Comparison of ENCODE assay signal across 8 cellular contexts in genomic region chrX:107629533-107629909, GRCh38. TPM values are rescaled to one million over a fixed set of nuclear protein-coding genes. Genes with fewer than 3 reads are reported as not detected.
DNase-seq lines count a peak whose midpoint lies in the region; ATAC-seq and TF ChIP-seq lines count a peak whose summit lies in the region.

No MANE protein-coding gene starts in this region.

- H3K4me1 ChIP-seq in IMR-90 (ENCODE audit: control insufficient read depth, insufficient read depth, low read length) (no peaks in the 10 kb centered on the region), hepatocyte (ENCODE audit: insufficient read depth) (no peaks in the 10 kb centered on the region)

- H3K27me3 Mint-ChIP-seq in activated CD4-positive, alpha-beta memory T cell treated with anti-CD3 and anti-CD28 coated beads for 36 hours = no peaks in the 10 kb centered on the region
- no peaks in the 10 kb centered on the region for H3K27me3 Mint-ChIP-seq in stimulated activated memory B cell treated with anti-CD40 and anti-IgM and Interleukin-4, amounts not matched to agents 10 μg/mL and 1 μg/mL and 100 μg/mL, for 72 hours

- POLR2A ChIA-PET in IMR-90 (lab: Charles Lee; ENCODE audit: unreplicated experiment) = no interaction called here
- POLR2A ChIA-PET in activated CD4-positive, alpha-beta memory T cell treated with anti-CD3 and anti-CD28 coated beads for 36 hours (lab: Charles Lee) = interaction anchor here (1.7 to 2.7 kb wide), 6 partner anchors 44 to 197 kb away, joined by 5 to 29 read pairs (median 9); partner anchors contain the start of genes MID2 and TSC22D3

- no peak overlapping the region for H2BK5ac ChIP-seq in IMR-90 (ENCODE audit: low read depth, low read length, poor library complexity, severe bottlenecking)

- H3K9me2 ChIP-seq in hepatocyte (replicated peaks; ENCODE audit: insufficient read depth) = no peaks in the 10 kb centered on the region

- H3K4ac ChIP-seq in IMR-90 (ENCODE audit: low read depth, low read length) = no peak overlapping the region

- no peak overlapping the region for H2BK15ac ChIP-seq in IMR-90 (ENCODE audit: low read depth, low read length)

- H3K9me3 ChIP-seq in IMR-90 (ENCODE audit: control insufficient read depth, insufficient read depth, low read length) (no peaks in the 10 kb centered on the region), hepatocyte (ENCODE audit: low read depth) (no peaks in the 10 kb centered on the region)

- TF ChIP-seq CTCF in IMR-90 (conservative IDR thresholded peaks at IDR 0.05; ENCODE audit: low read depth, low read length) (peak; percentile 35; the same call in 1 of the 2 replicates), hepatocyte (IDR thresholded peaks at IDR 0.05; ENCODE audit: poor library complexity) (peak; percentile 44)

- no peak for TF ChIP-seq POLR2A in IMR-90 (IDR thresholded peaks at IDR 0.05; ENCODE audit: low read depth, low read length)

- no peak overlapping the region for H2BK20ac ChIP-seq in IMR-90 (ENCODE audit: low read depth, low read length)

- H4K8ac ChIP-seq in IMR-90 (ENCODE audit: low read depth in 2 of 2, low read length in 2 of 2) = no peak overlapping the region

- H2AK5ac ChIP-seq in IMR-90 (ENCODE audit: low read depth, low read length) = no peak overlapping the region

- no peak overlapping the region for H3K27ac ChIP-seq in IMR-90 (ENCODE audit: insufficient read depth, low read length)
- H3K27ac ChIP-seq in hepatocyte = peak overlapping the region; percentile 66

- intact Hi-C loops in IMR-90 (cut with micrococcal nuclease) = loop anchor here (2.0 to 10.0 kb wide), 4 partner anchors 55 to 735 kb away; no protein-coding TSS in a partner anchor
- intact Hi-C loops in activated CD4-positive, alpha-beta memory T cell treated with anti-CD3 and anti-CD28 coated beads for 36 hours (cut with micrococcal nuclease) = loop anchor here (1.0 to 10.0 kb wide), 5 partner anchors 25 to 1145 kb away; partner anchors contain the start of genes MORC4 and RBM41

- ATAC-seq in IMR-90 (ENCODE audit: low read depth) = no peak
- ATAC-seq in stimulated activated memory B cell treated with anti-CD40 and anti-IgM and Interleukin-4, amounts not matched to agents 10 μg/mL and 1 μg/mL and 100 μg/mL, for 72 hours = no peak
- no peak for ATAC-seq in esophagus mucosa

- no peak overlapping the region for H4K91ac ChIP-seq in IMR-90 (ENCODE audit: insufficient read depth, low read depth, low read length)

- H4K5ac ChIP-seq in IMR-90 (ENCODE audit: low read depth, low read length) = no peak overlapping the region

- H3K18ac ChIP-seq in IMR-90 (ENCODE audit: low read depth, low read length) = no peak overlapping the region

- DNase-seq in NCI-H1092 treated with DMSO at 0.1 percent for 48 hours (lab: John Stamatoyannopoulos, UW) = peak; percentile 30
- DNase-seq in NCI-H1092 (lab: John Stamatoyannopoulos, UW) = no peak
- DNase-seq in IMR-90 = peak; percentile 36
- DNase-seq in activated CD4-positive, alpha-beta memory T cell treated with anti-CD3 and anti-CD28 coated beads for 36 hours = peak; percentile 11
- DNase-seq in hepatocyte (ENCODE audit: low spot score) = peak; percentile 52
- DNase-seq in cerebellar nuclear complex (lab: John Stamatoyannopoulos, UW) = no peak

- peaks cover 25% of the 10 kb centered on the region for H3K4me1 Mint-ChIP-seq in activated CD4-positive, alpha-beta memory T cell treated with anti-CD3 and anti-CD28 coated beads for 36 hours (ENCODE audit: low read depth)
- peaks cover 6% of the 10 kb centered on the region for H3K4me1 Mint-ChIP-seq in stimulated activated memory B cell treated with anti-CD40 and anti-IgM and Interleukin-4, amounts not matched to agents 10 μg/mL and 1 μg/mL and 100 μg/mL, for 72 hours

- peak; percentile 37 for TF ChIP-seq RAD21 in IMR-90 (IDR thresholded peaks at IDR 0.05; ENCODE audit: low read length)

- peaks cover 0 to 11% of the 10 kb centered on the region in 2 experiments; a peak in 2 of 4 replicates for H3K79me1 ChIP-seq in IMR-90 (ENCODE audit: low read depth in 1 of 2, low read length in 2 of 2)

- H3K27me3 ChIP-seq in IMR-90 (ENCODE audit: control insufficient read depth, insufficient read depth, low read length) = no peaks in the 10 kb centered on the region
- no peaks in the 10 kb centered on the region for H3K27me3 ChIP-seq in hepatocyte

- no peak overlapping the region for H3K56ac ChIP-seq in IMR-90 (ENCODE audit: extremely low read depth, insufficient read depth, low read length)

- H3K27ac Mint-ChIP-seq in activated CD4-positive, alpha-beta memory T cell treated with anti-CD3 and anti-CD28 coated beads for 36 hours = peak overlapping the region; percentile 85
- peak overlapping the region; percentile 74 for H3K27ac Mint-ChIP-seq in stimulated activated memory B cell treated with anti-CD40 and anti-IgM and Interleukin-4, amounts not matched to agents 10 μg/mL and 1 μg/mL and 100 μg/mL, for 72 hours

- H4K20me1 ChIP-seq in IMR-90 (ENCODE audit: insufficient read depth, low read length) (no peaks in the 10 kb centered on the region; the same call in 1 of the 2 replicates), hepatocyte (ENCODE audit: insufficient read depth, poor library complexity, severe bottlenecking) (no peaks in the 10 kb centered on the region)

- H2AK9ac ChIP-seq in IMR-90 (replicated peaks; ENCODE audit: low read depth, low read length, poor library complexity) = no peak overlapping the region

- BruUV-seq in IMR-90 (replicated peaks; lab: Mats Ljungman, UMichigan) = TSS peak; percentile 54

- CTCF ChIA-PET in IMR-90 (lab: Yijun Ruan, JAX) = interaction anchor here (0.7 to 2.0 kb wide), 4 partner anchors 49 to 93 kb away, joined by 3 to 5 read pairs (median 3); no protein-coding TSS in a partner anchor
- CTCF ChIA-PET in activated CD4-positive, alpha-beta memory T cell treated with anti-CD3 and anti-CD28 coated beads for 36 hours (lab: Charles Lee) = interaction anchor here (1.0 to 2.5 kb wide), 9 partner anchors 12 to 148 kb away, joined by 3 to 15 read pairs (median 5); partner anchors contain the start of genes NCBP2L and TSC22D3

- H3K23ac ChIP-seq in IMR-90 (ENCODE audit: low read depth, low read length) = 0 out of 2 replicates have a peak overlapping the region, but pooled peaks have one; percentile 74

- no peak overlapping the region; the same call in 1 of the 2 replicates for H3K14ac ChIP-seq in IMR-90 (replicated peaks; ENCODE audit: low read depth, low read length)

- dilution Hi-C loops in IMR-90 (cut with HindIII; ENCODE audit: low sequenced_read_pairs, unreplicated experiment) = no loop called here

- no peak overlapping the region for H2BK120ac ChIP-seq in IMR-90 (ENCODE audit: low read depth, low read length)

- no peaks in the 10 kb centered on the region for H3K9me3 Mint-ChIP-seq in activated CD4-positive, alpha-beta memory T cell treated with anti-CD3 and anti-CD28 coated beads for 36 hours
- H3K9me3 Mint-ChIP-seq in stimulated activated memory B cell treated with anti-CD40 and anti-IgM and Interleukin-4, amounts not matched to agents 10 μg/mL and 1 μg/mL and 100 μg/mL, for 72 hours = no peaks in the 10 kb centered on the region

- no peaks in the 10 kb centered on the region for H3K36me3 ChIP-seq in IMR-90 (ENCODE audit: control insufficient read depth, insufficient read depth, low read length)
- no peaks in the 10 kb centered on the region for H3K36me3 ChIP-seq in hepatocyte (replicated peaks; ENCODE audit: insufficient read depth, low read depth)

- peak overlapping the region; percentile 79 for H3K4me2 ChIP-seq in IMR-90 (ENCODE audit: low read depth, low read length)
- H3K4me2 ChIP-seq in hepatocyte = peak overlapping the region; percentile 88

- no CpG with 5 or more reads among the region's 5 CpGs for WGBS in IMR-90 (ENCODE audit: extremely low coverage in 2 of 2, insufficient read length in 1 of 2), 2 experiments
- WGBS in hepatocyte (ENCODE audit: low lambda C conversion rate, missing lambda C conversion rate) = 4% methylated on average over 5 of the region's 5 CpGs

- H3K9ac ChIP-seq in IMR-90 (ENCODE audit: low read depth, low read length) = peak overlapping the region; percentile 77; the same call in 1 of the 2 replicates

- H3K4me3 ChIP-seq in IMR-90 (ENCODE audit: insufficient read depth, low read depth, low read length) (peak overlapping the region; percentile 67), hepatocyte (peak overlapping the region; percentile 29)

- peaks cover 3% of the 10 kb centered on the region for H3K36me3 Mint-ChIP-seq in activated CD4-positive, alpha-beta memory T cell treated with anti-CD3 and anti-CD28 coated beads for 36 hours
- H3K36me3 Mint-ChIP-seq in stimulated activated memory B cell treated with anti-CD40 and anti-IgM and Interleukin-4, amounts not matched to agents 10 μg/mL and 1 μg/mL and 100 μg/mL, for 72 hours = no peaks in the 10 kb centered on the region

- H3K4me3 Mint-ChIP-seq in activated CD4-positive, alpha-beta memory T cell treated with anti-CD3 and anti-CD28 coated beads for 36 hours = peak overlapping the region; percentile 84
- H3K4me3 Mint-ChIP-seq in stimulated activated memory B cell treated with anti-CD40 and anti-IgM and Interleukin-4, amounts not matched to agents 10 μg/mL and 1 μg/mL and 100 μg/mL, for 72 hours = peak overlapping the region; percentile 92

- no peak overlapping the region for H2AFZ ChIP-seq in IMR-90 (replicated peaks; ENCODE audit: low read length, poor library complexity)
- H2AFZ ChIP-seq in hepatocyte = peak overlapping the region; percentile 56

- peaks cover 47% of the 10 kb centered on the region for H3K79me2 ChIP-seq in hepatocyte

- in situ Hi-C loops in IMR-90 (cut with MboI; ENCODE audit: low sequenced_read_pairs) = no loop called here

- no peaks in the 10 kb centered on the region for H3K9me1 ChIP-seq in IMR-90 (ENCODE audit: insufficient read depth, low read length)

TF ChIP-seq in IMR-90, 13 proteins besides CTCF, POLR2A, EP300 and RAD21:
- TF ChIP-seq SMC3 (IDR thresholded peaks at IDR 0.05; ENCODE audit: low read depth, low read length) = peak; percentile 18; the same call in 1 of the 2 replicates
- no peak for TF ChIP-seq NFE2L2 (IDR thresholded peaks at IDR 0.05; ENCODE audit: low read depth, low read length)

RNA-seq across cellular contexts. Expression of gene PRPS1, which starts 1.2 kb away (rescaled TPM):
- 137 and 162 TPM in 2 replicates for total RNA-seq in IMR-90 (2012; rRNA removed)
- 113 and 118 TPM in 2 replicates for polyA plus RNA-seq in IMR-90 (2012; rRNA removed)
- polyA plus RNA-seq in IMR-90 (2012; cell fraction: cytosol; rRNA removed) = 38.7 and 103 TPM in 2 replicates
- polyA plus RNA-seq in IMR-90 (2012; cell fraction: nucleus; rRNA removed; ENCODE audit: low replicate concordance) = 19.0 and 61.9 TPM in 2 replicates
- total RNA-seq in activated CD4-positive, alpha-beta memory T cell treated with anti-CD3 and anti-CD28 coated beads for 36 hours = 100 to 1,000 TPM; 132 to 141 TPM
- total RNA-seq in hepatocyte = 59.2 and 68.4 TPM in 2 replicates
- 38.7 and 41.1 TPM in 2 replicates for polyA plus RNA-seq in hepatocyte
- total RNA-seq in esophagus mucosa = 14.6 TPM

Comparison
In these comparisons a context has a peak if more than half of its experiments do, and no peak if none do; other contexts are left out.
1. DNase-seq: peak in NCI-H1092 treated with DMSO at 0.1 percent for 48 hours (single experiment), IMR-90 (single experiment), activated CD4-positive, alpha-beta memory T cell treated with anti-CD3 and anti-CD28 coated beads for 36 hours (single experiment) and hepatocyte (single experiment); none in NCI-H1092 (single experiment) and cerebellar nuclear complex (0 of 2).